25 cellular contexts compared by ENCODE assay signal in the genomic region with DNA sequence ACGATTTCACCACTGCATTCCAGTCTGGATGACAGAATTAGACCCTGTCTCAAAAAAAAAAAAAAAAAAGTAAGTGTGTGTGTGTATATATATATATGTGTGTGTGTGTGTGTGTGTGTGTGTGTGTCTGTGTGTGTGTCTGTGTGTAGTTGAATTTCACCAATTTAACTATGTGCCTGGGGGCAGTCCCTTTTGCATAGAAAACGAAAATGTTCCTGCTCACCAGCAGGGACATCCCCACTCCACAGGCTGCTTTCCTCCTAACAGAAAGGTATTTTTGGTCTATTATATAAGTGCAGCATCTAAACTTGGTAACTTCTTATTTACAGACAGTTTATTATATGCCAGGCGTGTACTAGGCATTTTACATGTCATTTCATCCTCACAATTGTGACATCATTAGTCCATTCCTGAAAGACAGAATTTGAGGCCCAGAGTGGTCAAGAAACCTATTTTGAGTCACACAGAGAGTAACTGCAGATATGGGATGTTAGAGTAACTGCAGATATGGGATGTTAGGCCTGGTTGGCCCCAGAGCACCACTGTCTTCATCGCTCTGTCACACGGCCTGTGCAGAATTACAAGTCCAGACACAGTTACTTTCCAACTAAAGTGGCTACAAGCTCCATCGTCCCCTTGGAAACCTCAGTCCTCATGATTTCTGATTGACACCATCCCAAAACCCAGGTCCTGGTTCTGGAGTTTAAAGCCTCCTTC.
"Had no signal": no experiment of that assay in that cellular context is flagged by ENCODE, and none has a peak within 500 bp of the region (broad histone marks: within the 10 kb centered on the region; RNA-seq: fewer than 3 reads in every experiment).

No MANE protein-coding gene starts in this region.

- H3K4me3 ChIP-seq: adrenal gland, ascending aorta, hepatocyte, lower lobe of right lung, tibial artery had no signal

- H3K9me3 ChIP-seq: adrenal gland, ascending aorta, lower lobe of right lung, tibial artery had no signal

- H3K79me2 ChIP-seq: hepatocyte had no signal

- H3K27me3 ChIP-seq: adrenal gland, ascending aorta, brain microvascular endothelial cell, hepatocyte, tibial artery had no signal

- H3K27ac Mint-ChIP-seq: activated B cell treated with CpG ODN at 0.5 μM for 24 hours; dendritic cell treated with granulocyte-macrophage colony-stimulating factor and Interleukin-4, amounts not matched to agents 40 ng/mL and 50 ng/mL, for 4 days; immature natural killer cell; stimulated activated naive CD8-positive, alpha-beta T cell treated with anti-CD3 and anti-CD28 coated beads, Interleukin-15, Interleukin-2, amounts not matched to agents 100 ng/mL and 50 ng/mL, for 24 hours; T-helper 17 cell had no signal

- H3K27me3 Mint-ChIP-seq: activated B cell treated with CpG ODN at 0.5 μM for 24 hours; stimulated activated naive CD8-positive, alpha-beta T cell treated with anti-CD3 and anti-CD28 coated beads, Interleukin-15, Interleukin-2, amounts not matched to agents 100 ng/mL and 50 ng/mL, for 24 hours; T-helper 17 cell had no signal

- H3K4me3 Mint-ChIP-seq: activated B cell treated with CpG ODN at 0.5 μM for 24 hours; activated T-cell treated with anti-CD3 and anti-CD28 coated beads, Interleukin-2, amount 50 U/mL, for 4 hours; dendritic cell treated with granulocyte-macrophage colony-stimulating factor and Interleukin-4, amounts not matched to agents 40 ng/mL and 50 ng/mL, for 4 days; immature natural killer cell; stimulated activated naive CD8-positive, alpha-beta T cell treated with anti-CD3 and anti-CD28 coated beads, Interleukin-15, Interleukin-2, amounts not matched to agents 100 ng/mL and 50 ng/mL, for 24 hours; T-helper 17 cell had no signal

- H3K27ac ChIP-seq: adrenal gland, ascending aorta, brain microvascular endothelial cell, hepatocyte, lower lobe of right lung, tibial artery had no signal

- H3K9me3 Mint-ChIP-seq: activated B cell treated with CpG ODN at 0.5 μM for 24 hours; activated T-cell treated with anti-CD3 and anti-CD28 coated beads, Interleukin-2, amount 50 U/mL, for 4 hours; dendritic cell treated with granulocyte-macrophage colony-stimulating factor and Interleukin-4, amounts not matched to agents 40 ng/mL and 50 ng/mL, for 4 days; immature natural killer cell; naive B cell; stimulated activated naive CD8-positive, alpha-beta T cell treated with anti-CD3 and anti-CD28 coated beads, Interleukin-15, Interleukin-2, amounts not matched to agents 100 ng/mL and 50 ng/mL, for 24 hours had no signal

- H3K4me2 ChIP-seq: hepatocyte had no signal

- H3K36me3 ChIP-seq: adrenal gland, ascending aorta, brain microvascular endothelial cell, lower lobe of right lung, tibial artery had no signal

- H2AFZ ChIP-seq: hepatocyte had no signal

- ATAC-seq: activated T-cell treated with anti-CD3 and anti-CD28 coated beads, Interleukin-2, amount 50 U/mL, for 4 hours; left lobe of liver; lower lobe of right lung; T-helper 17 cell had no signal

- DNase-seq: activated B cell treated with CpG ODN at 0.5 μM for 24 hours; activated CD4-positive, alpha-beta T cell treated with anti-CD3 and anti-CD28 coated beads for 4 hours; activated CD8-positive, alpha-beta memory T cell treated with anti-CD3 and anti-CD28 coated beads, Interleukin-2, amount 50 U/mL, for 48 hours; activated naive CD4-positive, alpha-beta T cell treated with Interleukin-2 at 50 U/mL for 16 hours; activated T-cell treated with anti-CD3 and anti-CD28 coated beads, Interleukin-2, amount 50 U/mL, for 4 hours; brain microvascular endothelial cell; caudate nucleus; effector CD8-positive, alpha-beta T cell; foreskin melanocyte; glutamatergic neuron; immature natural killer cell; lower lobe of right lung; mesendoderm; naive B cell; nucleus accumbens; stimulated activated CD4-positive, alpha-beta T cell treated with anti-CD3 and anti-CD28 coated beads, Interleukin-4, amount 100 ng/mL, for 24 hours; SW 1271; T-helper 17 cell; tibial artery had no signal

- H3K4me1 ChIP-seq: adrenal gland, ascending aorta, lower lobe of right lung, tibial artery had no signal

- H3K36me3 Mint-ChIP-seq: immature natural killer cell, naive B cell had no signal

- H3K4me1 Mint-ChIP-seq: activated B cell treated with CpG ODN at 0.5 μM for 24 hours, immature natural killer cell, T-helper 17 cell had no signal
